9 cellular contexts compared by ENCODE assay signal in the genomic region with DNA sequence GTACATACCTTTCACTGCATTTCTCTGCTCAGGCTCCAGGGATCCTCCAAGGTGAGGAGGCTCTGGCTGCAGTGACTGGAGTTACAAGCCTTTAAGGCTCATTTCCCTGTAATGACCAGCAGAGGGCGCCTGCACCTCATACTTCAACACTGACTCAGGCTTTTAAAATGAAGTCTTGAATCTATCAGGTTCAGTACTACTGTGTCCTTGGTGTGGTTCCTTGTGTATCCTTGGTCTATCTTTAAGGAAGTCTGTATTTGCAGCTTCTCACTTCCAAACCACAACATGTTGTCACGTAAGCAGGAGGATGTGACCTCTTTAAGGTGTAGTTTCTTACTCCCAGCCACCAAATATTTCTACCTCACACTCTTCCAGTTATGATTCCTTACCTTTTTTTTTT. TPM values are rescaled to one million over a fixed set of nuclear protein-coding genes. Genes with fewer than 3 reads are reported as not detected.
DNase-seq lines count a peak whose midpoint lies in the region; ATAC-seq and TF ChIP-seq lines count a peak whose summit lies in the region.
"Had no signal": no experiment of that assay in that cellular context is flagged by ENCODE, and none has a peak within 500 bp of the region (broad histone marks: within the 10 kb centered on the region; RNA-seq: fewer than 3 reads in every experiment).

No MANE protein-coding gene starts in this region.

- ATAC-seq in GM19467 (IDR thresholded peaks at IDR 0.05; ENCODE audit: unreplicated experiment) (peak; percentile 73), HG03565 (IDR thresholded peaks at IDR 0.05; ENCODE audit: unreplicated experiment) (peak; percentile 93), memory B cell (ENCODE audit: low read depth) (peak; percentile 93)

- H3K36me3 Mint-ChIP-seq in Caco-2 (ENCODE audit: insufficient read depth, unreplicated experiment) (peaks cover 5% of the 10 kb centered on the region), memory B cell (peaks cover 3% of the 10 kb centered on the region)

- no peaks in the 10 kb centered on the region for H3K9me3 ChIP-seq in Caco-2

- H3K4me3 ChIP-seq in Caco-2 (ENCODE audit: low read depth, low read length) = no peak overlapping the region

- DNase-seq in Caco-2 = peak; percentile 76
- peak; percentile 71 for DNase-seq in NCI-H748 (lab: John Stamatoyannopoulos, UW; ENCODE audit: unreplicated experiment)
- DNase-seq in activated CD4-positive, alpha-beta T cell treated with anti-CD3 and anti-CD28 coated beads, Interleukin-2, amount 50 U/mL, for 48 hours = peak; percentile 55 to 67
- DNase-seq in effector CD4-positive, alpha-beta T cell = peak; percentile 52
- peak; percentile 32 to 45 for DNase-seq in memory B cell (ENCODE audit: low spot score in 2 of 2)
- peak; percentile 43 to 49 for DNase-seq in stimulated activated CD8-positive, alpha-beta memory T cell treated with anti-CD3 and anti-CD28 coated beads, Interleukin-2, amount 100 ng/mL, for 1 hour (ENCODE audit: low read depth in 2 of 2)

- no peak overlapping the region for H3K4me3 Mint-ChIP-seq in Caco-2 (ENCODE audit: unreplicated experiment)
- H3K4me3 Mint-ChIP-seq in memory B cell = no peak overlapping the region
- H3K4me3 Mint-ChIP-seq: dendritic cell treated with granulocyte-macrophage colony-stimulating factor and Interleukin-4, amounts not matched to agents 40 ng/mL and 50 ng/mL, for 4 days had no signal

- BruUV-seq in Caco-2 (replicated peaks; lab: Mats Ljungman, UMichigan) = no TSS peak

- H3K27ac Mint-ChIP-seq in Caco-2 (ENCODE audit: unreplicated experiment) (peak overlapping the region; percentile 29), memory B cell (no peak overlapping the region)
- H3K27ac Mint-ChIP-seq: dendritic cell treated with granulocyte-macrophage colony-stimulating factor and Interleukin-4, amounts not matched to agents 40 ng/mL and 50 ng/mL, for 4 days had no signal

- peak; percentile 85 to 90 for TF ChIP-seq CTCF in Caco-2 (IDR thresholded peaks at IDR 0.05; ENCODE audit: insufficient read depth in 1 of 2, low read depth in 1 of 2, low read length in 1 of 2, severe bottlenecking in 1 of 2, unreplicated experiment in 1 of 2)

- no peaks in the 10 kb centered on the region for H3K27me3 Mint-ChIP-seq in Caco-2 (ENCODE audit: insufficient read depth, unreplicated experiment)
- H3K27me3 Mint-ChIP-seq in memory B cell = no peaks in the 10 kb centered on the region
- H3K27me3 Mint-ChIP-seq: dendritic cell treated with granulocyte-macrophage colony-stimulating factor and Interleukin-4, amounts not matched to agents 40 ng/mL and 50 ng/mL, for 4 days had no signal

- no peaks in the 10 kb centered on the region for H3K36me3 ChIP-seq in Caco-2 (ENCODE audit: control insufficient read depth, insufficient read depth, low read length)

- H3K4me1 ChIP-seq in Caco-2 = no peaks in the 10 kb centered on the region

- intact Hi-C loops in Caco-2 (cut with micrococcal nuclease; ENCODE audit: unreplicated experiment) = loop anchor here (1.0 to 10.0 kb wide), 6 partner anchors 15 to 327 kb away; no protein-coding TSS in a partner anchor

- peaks cover 12% of the 10 kb centered on the region for H3K4me1 Mint-ChIP-seq in Caco-2 (ENCODE audit: low read depth, unreplicated experiment)
- no peaks in the 10 kb centered on the region for H3K4me1 Mint-ChIP-seq in memory B cell

- no peaks in the 10 kb centered on the region for H3K27me3 ChIP-seq in Caco-2 (replicated peaks; ENCODE audit: control insufficient read depth, insufficient read depth, low read length)

- CTCF ChIA-PET in Caco-2 (lab: Charles Lee) = interaction anchor here (0.6 to 1.6 kb wide), 10 partner anchors 27 to 271 kb away, joined by 3 to 13 read pairs (median 4); a partner anchor contains a TSS

- H3K9me3 Mint-ChIP-seq in Caco-2 (ENCODE audit: unreplicated experiment) (no peaks in the 10 kb centered on the region), memory B cell (no peaks in the 10 kb centered on the region)
- H3K9me3 Mint-ChIP-seq: dendritic cell treated with granulocyte-macrophage colony-stimulating factor and Interleukin-4, amounts not matched to agents 40 ng/mL and 50 ng/mL, for 4 days had no signal

- POLR2A ChIA-PET in Caco-2 (lab: Charles Lee) = interaction anchor here (0.7 kb wide), 1 partner anchor 15 kb away, joined by 3 read pairs; no protein-coding TSS in a partner anchor

RNA-seq across cellular contexts. Expression of a gene that starts 43.1 kb away (rescaled TPM):
- 25.8 and 36.6 TPM in 2 replicates for total RNA-seq in Caco-2 (2022)
